ENCODE assay signal across 30 cellular contexts in genomic region chr14:105842105-105842504, GRCh38.
"Had no signal": no experiment of that assay in that cellular context is flagged by ENCODE, and none has a peak within 500 bp of the region (broad histone marks: within the 10 kb centered on the region; RNA-seq: fewer than 3 reads in every experiment).

No MANE protein-coding gene starts in this region.

- H3K36me3 ChIP-seq: adrenal gland, ascending aorta, brain microvascular endothelial cell, left ventricle myocardium inferior, neutrophil, pancreas, transverse colon had no signal

- H3K4me3 Mint-ChIP-seq: activated CD8-positive, alpha-beta T cell treated with anti-CD3 and anti-CD28 coated beads, Interleukin-2, amount 10 ng/mL, durations not matched to agents 7 days and 5 days; activated naive CD8-positive, alpha-beta T cell; activated T-helper 17 cell treated with anti-CD3 and anti-CD28 coated beads, Interleukin-2, amount 50 U/mL, for 72 hours; immature natural killer cell; nephron; stimulated activated naive CD8-positive, alpha-beta T cell treated with anti-CD3 and anti-CD28 coated beads, Interleukin-15, amount 100 ng/mL, for 72 hours had no signal

- H3K4me1 Mint-ChIP-seq: activated T-helper 17 cell treated with anti-CD3 and anti-CD28 coated beads, Interleukin-2, amount 50 U/mL, for 72 hours; nephron; stimulated activated naive CD8-positive, alpha-beta T cell treated with anti-CD3 and anti-CD28 coated beads, Interleukin-15, amount 100 ng/mL, for 72 hours had no signal

- H3K4me1 ChIP-seq: adrenal gland, ascending aorta, left ventricle myocardium inferior, pancreas, transverse colon had no signal

- H2AFZ ChIP-seq: hepatocyte had no signal

- H3K79me2 ChIP-seq: hepatocyte had no signal

- DNase-seq: activated CD4-positive, alpha-beta T cell treated with anti-CD3 and anti-CD28 coated beads for 1 hour; activated CD4-positive, alpha-beta T cell treated with anti-CD3 and anti-CD28 coated beads, Interleukin-2, amount 50 U/mL, for 1 hour; activated CD8-positive, alpha-beta T cell treated with anti-CD3 and anti-CD28 coated beads, Interleukin-2, amount 10 ng/mL, durations not matched to agents 7 days and 5 days; activated naive CD4-positive, alpha-beta T cell; activated T-cell treated with anti-CD3 and anti-CD28 coated beads, Interleukin-2, amount 50 U/mL, for 1 hour; brain microvascular endothelial cell; caudate nucleus; effector memory CD4-positive, alpha-beta T cell; glutamatergic neuron; immature natural killer cell; kidney glomerular epithelial cell; left ventricle myocardium inferior; mammary epithelial cell; midbrain; pancreas; stimulated activated naive CD8-positive, alpha-beta T cell treated with anti-CD3 and anti-CD28 coated beads, Interleukin-15, amount 100 ng/mL, for 72 hours; transverse colon had no signal

- H3K27me3 Mint-ChIP-seq: activated naive CD8-positive, alpha-beta T cell; stimulated activated naive CD8-positive, alpha-beta T cell treated with anti-CD3 and anti-CD28 coated beads, Interleukin-15, amount 100 ng/mL, for 72 hours had no signal

- FAIRE-seq: endothelial cell of umbilical vein, frontal cortex, pancreas, urothelium cell line had no signal

- H3K27ac ChIP-seq: adrenal gland, ascending aorta, brain microvascular endothelial cell, hepatocyte, left ventricle myocardium inferior, neutrophil, pancreas, transverse colon, VCaP had no signal

- H3K27me3 ChIP-seq: adrenal gland, ascending aorta, brain microvascular endothelial cell, hepatocyte, neutrophil, transverse colon had no signal

- H3K4me3 ChIP-seq: adrenal gland, ascending aorta, hepatocyte, left ventricle myocardium inferior, pancreas, transverse colon had no signal

- H3K27ac Mint-ChIP-seq: activated CD8-positive, alpha-beta T cell treated with anti-CD3 and anti-CD28 coated beads, Interleukin-2, amount 10 ng/mL, durations not matched to agents 7 days and 5 days; activated naive CD8-positive, alpha-beta T cell; activated T-helper 17 cell treated with anti-CD3 and anti-CD28 coated beads, Interleukin-2, amount 50 U/mL, for 72 hours; immature natural killer cell; nephron; stimulated activated naive CD8-positive, alpha-beta T cell treated with anti-CD3 and anti-CD28 coated beads, Interleukin-15, amount 100 ng/mL, for 72 hours had no signal

- H3K4me2 ChIP-seq: hepatocyte had no signal

- H3K9me3 Mint-ChIP-seq: activated T-helper 17 cell treated with anti-CD3 and anti-CD28 coated beads, Interleukin-2, amount 50 U/mL, for 72 hours; immature natural killer cell; stimulated activated naive CD8-positive, alpha-beta T cell treated with anti-CD3 and anti-CD28 coated beads, Interleukin-15, amount 100 ng/mL, for 72 hours had no signal

- H3K9me3 ChIP-seq: adrenal gland, ascending aorta, left ventricle myocardium inferior, neutrophil, pancreas, transverse colon had no signal

- ATAC-seq: activated CD8-positive, alpha-beta T cell treated with anti-CD3 and anti-CD28 coated beads, Interleukin-2, amount 10 ng/mL, durations not matched to agents 7 days and 5 days; activated T-helper 17 cell treated with anti-CD3 and anti-CD28 coated beads, Interleukin-2, amount 50 U/mL, for 72 hours; esophagus mucosa; pancreas; right cardiac atrium; stimulated activated naive CD8-positive, alpha-beta T cell treated with anti-CD3 and anti-CD28 coated beads, Interleukin-15, amount 100 ng/mL, for 72 hours had no signal
